In the genomic region with DNA sequence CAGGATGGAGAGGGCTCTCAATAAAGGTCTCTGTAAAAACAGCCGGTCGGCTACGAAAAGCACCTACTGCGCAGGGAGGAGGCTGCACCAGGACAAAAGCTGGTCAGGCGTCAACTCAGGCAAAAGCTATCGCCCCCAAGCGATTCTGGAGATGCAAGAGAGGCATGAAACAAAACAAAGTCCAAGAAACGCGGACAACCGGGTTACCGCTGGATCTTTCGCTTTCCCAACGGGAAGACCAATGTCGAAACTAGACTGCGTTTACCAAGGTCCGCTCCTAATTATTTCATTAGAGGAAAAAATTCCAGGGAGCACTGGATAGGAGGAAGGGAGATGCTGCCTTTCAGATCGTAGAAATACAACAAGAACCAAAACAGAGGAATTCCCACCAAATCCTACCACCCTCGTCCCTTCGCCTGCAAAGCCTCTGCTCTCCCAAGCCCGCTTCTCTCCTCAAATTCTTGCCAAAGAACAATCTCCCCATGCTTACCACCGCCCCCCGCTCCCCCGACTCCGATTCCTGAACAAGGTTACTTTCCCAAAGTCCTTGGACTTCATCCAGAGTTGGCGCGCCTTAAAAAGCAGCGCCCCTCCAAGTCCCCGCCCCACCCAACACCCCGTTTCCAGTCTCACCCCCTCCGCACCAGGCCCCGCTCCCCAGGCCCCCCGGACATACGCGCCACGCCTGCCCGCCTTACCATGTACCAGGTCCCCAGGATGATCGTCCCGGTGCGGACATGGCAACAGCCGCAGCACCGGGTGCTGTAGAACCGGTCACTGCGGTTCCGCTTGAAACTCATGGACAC, we compare ENCODE assay signal across 1 cellular context.
TF ChIP-seq lines count a peak whose summit lies in the region.

No MANE protein-coding gene starts in this region.

TF ChIP-seq in HepG2, 621 proteins besides CTCF, POLR2A, EP300 and RAD21 (continued from another document and continues in another):
- TF ChIP-seq GATAD1 (CRISPR knock-in tag; IDR thresholded peaks at IDR 0.05) (0 out of 2 replicates have a peak, but pooled peaks have one; percentile 35), ZNF746 (CRISPR knock-in tag; IDR thresholded peaks at IDR 0.05) (no peak), POLR2G (IDR thresholded peaks at IDR 0.05; ENCODE audit: low read depth, low read length) (no peak), SOX5 (CRISPR knock-in tag; IDR thresholded peaks at IDR 0.05; ENCODE audit: borderline replicate concordance) (peak; percentile 31; the same call in 1 of the 2 replicates), SP5 (CRISPR knock-in tag; IDR thresholded peaks at IDR 0.05; ENCODE audit: borderline replicate concordance, low read depth) (no peak), TMF1 (CRISPR knock-in tag; IDR thresholded peaks at IDR 0.05; ENCODE audit: low read depth) (no peak; the same call in 1 of the 2 replicates), ZNF446 (CRISPR knock-in tag; IDR thresholded peaks at IDR 0.05) (peak; percentile 67; the same call in 1 of the 2 replicates), KLF9 (CRISPR knock-in tag; IDR thresholded peaks at IDR 0.05; ENCODE audit: low read depth) (no peak), BCL6 (CRISPR knock-in tag; IDR thresholded peaks at IDR 0.05) (no peak), SPEN (CRISPR knock-in tag; IDR thresholded peaks at IDR 0.05; ENCODE audit: low read depth) (no peak), ZNF891 (CRISPR knock-in tag; IDR thresholded peaks at IDR 0.05) (0 out of 2 replicates have a peak, but pooled peaks have one; percentile 9), ASH2L (IDR thresholded peaks at IDR 0.05; ENCODE audit: insufficient read length, low read depth, low read length) (peak; percentile 80), NPAS2 (CRISPR knock-in tag; IDR thresholded peaks at IDR 0.05; ENCODE audit: borderline replicate concordance) (no peak), BRD4 (CRISPR knock-in tag; IDR thresholded peaks at IDR 0.05) (no peak), ZNF83 (CRISPR knock-in tag; IDR thresholded peaks at IDR 0.05; ENCODE audit: borderline replicate concordance) (no peak), ZZZ3 (CRISPR knock-in tag; IDR thresholded peaks at IDR 0.05; ENCODE audit: borderline replicate concordance) (no peak), RXRA (CRISPR knock-in tag; IDR thresholded peaks at IDR 0.05) (0 out of 2 replicates have a peak, but pooled peaks have one; percentile 38), SIX1 (CRISPR knock-in tag; IDR thresholded peaks at IDR 0.05; ENCODE audit: borderline replicate concordance) (peak; percentile 35; the same call in 1 of the 2 replicates), SOX6 (IDR thresholded peaks at IDR 0.05) (no peak), SOX6 (CRISPR knock-in tag; IDR thresholded peaks at IDR 0.05) (no peak), YY1 (IDR thresholded peaks at IDR 0.05; ENCODE audit: insufficient read depth, insufficient replicate concordance, low read depth, low read length) (peak; percentile 23), CCAR2 (optimal IDR thresholded peaks at IDR 0.05; ENCODE audit: low read depth, low read length) (no peak), KAT8 (CRISPR knock-in tag; IDR thresholded peaks at IDR 0.05) (peak; percentile 55), NFRKB (IDR thresholded peaks at IDR 0.05) (no peak), NCOA2 (CRISPR knock-in tag; IDR thresholded peaks at IDR 0.05) (peak; percentile 36; the same call in 1 of the 2 replicates), MXD4 (CRISPR knock-in tag; IDR thresholded peaks at IDR 0.05) (peak; percentile 24; the same call in 1 of the 2 replicates), ZNF816 (CRISPR knock-in tag; IDR thresholded peaks at IDR 0.05; ENCODE audit: borderline replicate concordance) (peak; percentile 96), ISX (CRISPR knock-in tag; conservative IDR thresholded peaks at IDR 0.05) (no peak), SYNCRIP (IDR thresholded peaks at IDR 0.05; ENCODE audit: insufficient read depth, low read depth, low read length) (no peak), ZNF468 (CRISPR knock-in tag; IDR thresholded peaks at IDR 0.05) (no peak), SAP130 (CRISPR knock-in tag; IDR thresholded peaks at IDR 0.05; ENCODE audit: low read depth) (peak; percentile 88), ZNF607 (CRISPR knock-in tag; IDR thresholded peaks at IDR 0.05; ENCODE audit: borderline replicate concordance) (0 out of 2 replicates have a peak, but pooled peaks have one; percentile 75), ZNF768 (CRISPR knock-in tag; IDR thresholded peaks at IDR 0.05) (peak; percentile 28; the same call in 1 of the 2 replicates), IKZF1 (IDR thresholded peaks at IDR 0.05) (no peak), ZNF616 (CRISPR knock-in tag; IDR thresholded peaks at IDR 0.05; ENCODE audit: low read depth) (no peak), SMARCC2 (IDR thresholded peaks at IDR 0.05) (no peak), FOXC1 (CRISPR knock-in tag; IDR thresholded peaks at IDR 0.05; ENCODE audit: borderline replicate concordance) (no peak; the same call in 1 of the 2 replicates), POLR2AphosphoS2 (IDR thresholded peaks at IDR 0.05; ENCODE audit: low read depth, low read length) (no peak), ZSCAN29 (CRISPR knock-in tag; conservative IDR thresholded peaks at IDR 0.05) (no peak), ZSCAN31 (CRISPR knock-in tag; IDR thresholded peaks at IDR 0.05; ENCODE audit: low read depth) (0 out of 2 replicates have a peak, but pooled peaks have one; percentile 31), ZNF629 (CRISPR knock-in tag; conservative IDR thresholded peaks at IDR 0.05) (peak; percentile 29; the same call in 1 of the 2 replicates), AHR (CRISPR knock-in tag; IDR thresholded peaks at IDR 0.05) (no peak), ZNF720 (CRISPR knock-in tag; IDR thresholded peaks at IDR 0.05) (no peak), ZNF839 (CRISPR knock-in tag; IDR thresholded peaks at IDR 0.05; ENCODE audit: borderline replicate concordance) (no peak), CEBPG (CRISPR knock-in tag; IDR thresholded peaks at IDR 0.05) (no peak; the same call in 1 of the 2 replicates), ZNF543 (CRISPR knock-in tag; IDR thresholded peaks at IDR 0.05) (no peak; the same call in 1 of the 2 replicates), FIP1L1 (IDR thresholded peaks at IDR 0.05; ENCODE audit: borderline replicate concordance, insufficient read depth, low read depth, low read length) (no peak), HNF4A (CRISPR knock-in tag; IDR thresholded peaks at IDR 0.05) (peak; percentile 75; the same call in 1 of the 2 replicates), TAF1 (CRISPR knock-in tag; IDR thresholded peaks at IDR 0.05) (no peak), EED (CRISPR knock-in tag; IDR thresholded peaks at IDR 0.05) (no peak), BHLHE40 (IDR thresholded peaks at IDR 0.05; ENCODE audit: low read length) (no peak)
- TF ChIP-seq, protein P1, sequence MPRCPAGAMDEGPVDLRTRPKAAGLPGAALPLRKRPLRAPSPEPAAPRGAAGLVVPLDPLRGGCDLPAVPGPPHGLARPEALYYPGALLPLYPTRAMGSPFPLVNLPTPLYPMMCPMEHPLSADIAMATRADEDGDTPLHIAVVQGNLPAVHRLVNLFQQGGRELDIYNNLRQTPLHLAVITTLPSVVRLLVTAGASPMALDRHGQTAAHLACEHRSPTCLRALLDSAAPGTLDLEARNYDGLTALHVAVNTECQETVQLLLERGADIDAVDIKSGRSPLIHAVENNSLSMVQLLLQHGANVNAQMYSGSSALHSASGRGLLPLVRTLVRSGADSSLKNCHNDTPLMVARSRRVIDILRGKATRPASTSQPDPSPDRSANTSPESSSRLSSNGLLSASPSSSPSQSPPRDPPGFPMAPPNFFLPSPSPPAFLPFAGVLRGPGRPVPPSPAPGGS (CRISPR knock-in tag; IDR thresholded peaks at IDR 0.05) = no peak
- TF ChIP-seq, protein P2, sequence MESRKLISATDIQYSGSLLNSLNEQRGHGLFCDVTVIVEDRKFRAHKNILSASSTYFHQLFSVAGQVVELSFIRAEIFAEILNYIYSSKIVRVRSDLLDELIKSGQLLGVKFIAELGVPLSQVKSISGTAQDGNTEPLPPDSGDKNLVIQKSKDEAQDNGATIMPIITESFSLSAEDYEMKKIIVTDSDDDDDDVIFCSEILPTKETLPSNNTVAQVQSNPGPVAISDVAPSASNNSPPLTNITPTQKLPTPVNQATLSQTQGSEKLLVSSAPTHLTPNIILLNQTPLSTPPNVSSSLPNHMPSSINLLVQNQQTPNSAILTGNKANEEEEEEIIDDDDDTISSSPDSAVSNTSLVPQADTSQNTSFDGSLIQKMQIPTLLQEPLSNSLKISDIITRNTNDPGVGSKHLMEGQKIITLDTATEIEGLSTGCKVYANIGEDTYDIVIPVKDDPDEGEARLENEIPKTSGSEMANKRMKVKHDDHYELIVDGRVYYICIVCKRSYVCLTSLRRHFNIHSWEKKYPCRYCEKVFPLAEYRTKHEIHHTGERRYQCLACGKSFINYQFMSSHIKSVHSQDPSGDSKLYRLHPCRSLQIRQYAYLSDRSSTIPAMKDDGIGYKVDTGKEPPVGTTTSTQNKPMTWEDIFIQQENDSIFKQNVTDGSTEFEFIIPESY (CRISPR knock-in tag; IDR thresholded peaks at IDR 0.05) = no peak
- TF ChIP-seq, protein P3, sequence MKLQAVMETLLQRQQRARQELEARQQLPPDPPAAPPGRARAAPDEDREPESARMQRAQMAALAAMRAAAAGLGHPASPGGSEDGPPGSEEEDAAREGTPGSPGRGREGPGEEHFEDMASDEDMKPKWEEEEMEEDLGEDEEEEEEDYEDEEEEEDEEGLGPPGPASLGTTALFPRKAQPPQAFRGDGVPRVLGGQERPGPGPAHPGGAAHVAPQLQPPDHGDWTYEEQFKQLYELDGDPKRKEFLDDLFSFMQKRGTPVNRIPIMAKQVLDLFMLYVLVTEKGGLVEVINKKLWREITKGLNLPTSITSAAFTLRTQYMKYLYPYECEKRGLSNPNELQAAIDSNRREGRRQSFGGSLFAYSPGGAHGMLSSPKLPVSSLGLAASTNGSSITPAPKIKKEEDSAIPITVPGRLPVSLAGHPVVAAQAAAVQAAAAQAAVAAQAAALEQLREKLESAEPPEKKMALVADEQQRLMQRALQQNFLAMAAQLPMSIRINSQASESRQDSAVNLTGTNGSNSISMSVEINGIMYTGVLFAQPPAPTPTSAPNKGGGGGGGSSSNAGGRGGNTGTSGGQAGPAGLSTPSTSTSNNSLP (IDR thresholded peaks at IDR 0.05; ENCODE audit: low read depth, low read length) = 0 out of 2 replicates have a peak, but pooled peaks have one; percentile 23
- TF ChIP-seq, protein P4, sequence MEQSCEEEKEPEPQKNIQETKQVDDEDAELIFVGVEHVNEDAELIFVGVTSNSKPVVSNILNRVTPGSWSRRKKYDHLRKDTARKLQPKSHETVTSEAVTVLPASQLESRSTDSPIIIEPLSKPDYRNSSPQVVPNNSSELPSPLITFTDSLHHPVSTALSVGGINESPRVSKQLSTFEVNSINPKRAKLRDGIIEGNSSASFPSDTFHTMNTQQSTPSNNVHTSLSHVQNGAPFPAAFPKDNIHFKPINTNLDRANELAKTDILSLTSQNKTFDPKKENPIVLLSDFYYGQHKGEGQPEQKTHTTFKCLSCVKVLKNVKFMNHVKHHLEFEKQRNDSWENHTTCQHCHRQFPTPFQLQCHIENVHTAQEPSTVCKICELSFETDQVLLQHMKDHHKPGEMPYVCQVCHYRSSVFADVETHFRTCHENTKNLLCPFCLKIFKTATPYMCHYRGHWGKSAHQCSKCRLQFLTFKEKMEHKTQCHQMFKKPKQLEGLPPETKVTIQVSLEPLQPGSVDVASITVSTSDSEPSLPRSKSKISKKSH (CRISPR knock-in tag; IDR thresholded peaks at IDR 0.05; ENCODE audit: borderline replicate concordance) = no peak
- TF ChIP-seq, protein P5, sequence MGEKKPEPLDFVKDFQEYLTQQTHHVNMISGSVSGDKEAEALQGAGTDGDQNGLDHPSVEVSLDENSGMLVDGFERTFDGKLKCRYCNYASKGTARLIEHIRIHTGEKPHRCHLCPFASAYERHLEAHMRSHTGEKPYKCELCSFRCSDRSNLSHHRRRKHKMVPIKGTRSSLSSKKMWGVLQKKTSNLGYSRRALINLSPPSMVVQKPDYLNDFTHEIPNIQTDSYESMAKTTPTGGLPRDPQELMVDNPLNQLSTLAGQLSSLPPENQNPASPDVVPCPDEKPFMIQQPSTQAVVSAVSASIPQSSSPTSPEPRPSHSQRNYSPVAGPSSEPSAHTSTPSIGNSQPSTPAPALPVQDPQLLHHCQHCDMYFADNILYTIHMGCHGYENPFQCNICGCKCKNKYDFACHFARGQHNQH (CRISPR knock-in tag; IDR thresholded peaks at IDR 0.05) = peak; percentile 25; the same call in 1 of the 2 replicates
- TF ChIP-seq, protein P6, sequence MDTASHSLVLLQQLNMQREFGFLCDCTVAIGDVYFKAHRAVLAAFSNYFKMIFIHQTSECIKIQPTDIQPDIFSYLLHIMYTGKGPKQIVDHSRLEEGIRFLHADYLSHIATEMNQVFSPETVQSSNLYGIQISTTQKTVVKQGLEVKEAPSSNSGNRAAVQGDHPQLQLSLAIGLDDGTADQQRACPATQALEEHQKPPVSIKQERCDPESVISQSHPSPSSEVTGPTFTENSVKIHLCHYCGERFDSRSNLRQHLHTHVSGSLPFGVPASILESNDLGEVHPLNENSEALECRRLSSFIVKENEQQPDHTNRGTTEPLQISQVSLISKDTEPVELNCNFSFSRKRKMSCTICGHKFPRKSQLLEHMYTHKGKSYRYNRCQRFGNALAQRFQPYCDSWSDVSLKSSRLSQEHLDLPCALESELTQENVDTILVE (CRISPR knock-in tag; IDR thresholded peaks at IDR 0.05) = no peak
- TF ChIP-seq, protein P7, sequence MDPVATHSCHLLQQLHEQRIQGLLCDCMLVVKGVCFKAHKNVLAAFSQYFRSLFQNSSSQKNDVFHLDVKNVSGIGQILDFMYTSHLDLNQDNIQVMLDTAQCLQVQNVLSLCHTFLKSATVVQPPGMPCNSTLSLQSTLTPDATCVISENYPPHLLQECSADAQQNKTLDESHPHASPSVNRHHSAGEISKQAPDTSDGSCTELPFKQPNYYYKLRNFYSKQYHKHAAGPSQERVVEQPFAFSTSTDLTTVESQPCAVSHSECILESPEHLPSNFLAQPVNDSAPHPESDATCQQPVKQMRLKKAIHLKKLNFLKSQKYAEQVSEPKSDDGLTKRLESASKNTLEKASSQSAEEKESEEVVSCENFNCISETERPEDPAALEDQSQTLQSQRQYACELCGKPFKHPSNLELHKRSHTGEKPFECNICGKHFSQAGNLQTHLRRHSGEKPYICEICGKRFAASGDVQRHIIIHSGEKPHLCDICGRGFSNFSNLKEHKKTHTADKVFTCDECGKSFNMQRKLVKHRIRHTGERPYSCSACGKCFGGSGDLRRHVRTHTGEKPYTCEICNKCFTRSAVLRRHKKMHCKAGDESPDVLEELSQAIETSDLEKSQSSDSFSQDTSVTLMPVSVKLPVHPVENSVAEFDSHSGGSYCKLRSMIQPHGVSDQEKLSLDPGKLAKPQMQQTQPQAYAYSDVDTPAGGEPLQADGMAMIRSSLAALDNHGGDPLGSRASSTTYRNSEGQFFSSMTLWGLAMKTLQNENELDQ (CRISPR knock-in tag; IDR thresholded peaks at IDR 0.05; ENCODE audit: borderline replicate concordance) = no peak
- TF ChIP-seq, protein P8, sequence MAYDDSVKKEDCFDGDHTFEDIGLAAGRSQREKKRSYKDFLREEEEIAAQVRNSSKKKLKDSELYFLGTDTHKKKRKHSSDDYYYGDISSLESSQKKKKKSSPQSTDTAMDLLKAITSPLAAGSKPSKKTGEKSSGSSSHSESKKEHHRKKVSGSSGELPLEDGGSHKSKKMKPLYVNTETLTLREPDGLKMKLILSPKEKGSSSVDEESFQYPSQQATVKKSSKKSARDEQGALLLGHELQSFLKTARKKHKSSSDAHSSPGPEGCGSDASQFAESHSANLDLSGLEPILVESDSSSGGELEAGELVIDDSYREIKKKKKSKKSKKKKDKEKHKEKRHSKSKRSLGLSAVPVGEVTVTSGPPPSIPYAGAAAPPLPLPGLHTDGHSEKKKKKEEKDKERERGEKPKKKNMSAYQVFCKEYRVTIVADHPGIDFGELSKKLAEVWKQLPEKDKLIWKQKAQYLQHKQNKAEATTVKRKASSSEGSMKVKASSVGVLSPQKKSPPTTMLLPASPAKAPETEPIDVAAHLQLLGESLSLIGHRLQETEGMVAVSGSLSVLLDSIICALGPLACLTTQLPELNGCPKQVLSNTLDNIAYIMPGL (CRISPR knock-in tag; IDR thresholded peaks at IDR 0.05; ENCODE audit: borderline replicate concordance in 1 of 2, low read depth in 1 of 2) = peak in 1 of 2 experiments; percentile 78; a peak in 2 of 4 replicates
